Comparison of ENCODE assay signal across 2 cellular contexts in the genomic region with DNA sequence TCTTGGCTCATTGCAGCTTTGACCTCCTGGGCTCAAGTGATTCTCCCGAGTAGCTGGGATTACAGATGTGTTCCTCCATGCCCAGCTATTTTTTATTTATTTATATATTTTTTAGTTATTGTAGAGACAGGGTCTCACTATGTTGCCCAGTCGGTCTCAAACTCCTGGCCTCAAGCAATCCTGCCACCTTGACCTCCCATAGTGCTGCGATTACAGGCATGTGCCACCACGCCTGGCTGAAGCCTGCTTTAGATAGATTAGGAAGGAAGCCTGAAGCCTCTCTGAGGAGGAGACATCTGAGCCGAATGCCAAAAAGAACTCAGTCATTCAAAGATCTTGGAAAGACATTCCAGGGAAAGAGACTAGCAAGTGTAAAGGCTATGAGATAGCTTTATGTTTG.
TF ChIP-seq lines count a peak whose summit lies in the region.

No MANE protein-coding gene starts in this region.

TF ChIP-seq in SK-N-SH, 30 proteins besides CTCF, POLR2A, EP300 and RAD21:
- TF ChIP-seq, protein P1, sequence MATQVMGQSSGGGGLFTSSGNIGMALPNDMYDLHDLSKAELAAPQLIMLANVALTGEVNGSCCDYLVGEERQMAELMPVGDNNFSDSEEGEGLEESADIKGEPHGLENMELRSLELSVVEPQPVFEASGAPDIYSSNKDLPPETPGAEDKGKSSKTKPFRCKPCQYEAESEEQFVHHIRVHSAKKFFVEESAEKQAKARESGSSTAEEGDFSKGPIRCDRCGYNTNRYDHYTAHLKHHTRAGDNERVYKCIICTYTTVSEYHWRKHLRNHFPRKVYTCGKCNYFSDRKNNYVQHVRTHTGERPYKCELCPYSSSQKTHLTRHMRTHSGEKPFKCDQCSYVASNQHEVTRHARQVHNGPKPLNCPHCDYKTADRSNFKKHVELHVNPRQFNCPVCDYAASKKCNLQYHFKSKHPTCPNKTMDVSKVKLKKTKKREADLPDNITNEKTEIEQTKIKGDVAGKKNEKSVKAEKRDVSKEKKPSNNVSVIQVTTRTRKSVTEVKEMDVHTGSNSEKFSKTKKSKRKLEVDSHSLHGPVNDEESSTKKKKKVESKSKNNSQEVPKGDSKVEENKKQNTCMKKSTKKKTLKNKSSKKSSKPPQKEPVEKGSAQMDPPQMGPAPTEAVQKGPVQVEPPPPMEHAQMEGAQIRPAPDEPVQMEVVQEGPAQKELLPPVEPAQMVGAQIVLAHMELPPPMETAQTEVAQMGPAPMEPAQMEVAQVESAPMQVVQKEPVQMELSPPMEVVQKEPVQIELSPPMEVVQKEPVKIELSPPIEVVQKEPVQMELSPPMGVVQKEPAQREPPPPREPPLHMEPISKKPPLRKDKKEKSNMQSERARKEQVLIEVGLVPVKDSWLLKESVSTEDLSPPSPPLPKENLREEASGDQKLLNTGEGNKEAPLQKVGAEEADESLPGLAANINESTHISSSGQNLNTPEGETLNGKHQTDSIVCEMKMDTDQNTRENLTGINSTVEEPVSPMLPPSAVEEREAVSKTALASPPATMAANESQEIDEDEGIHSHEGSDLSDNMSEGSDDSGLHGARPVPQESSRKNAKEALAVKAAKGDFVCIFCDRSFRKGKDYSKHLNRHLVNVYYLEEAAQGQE (IDR thresholded peaks at IDR 0.05; ENCODE audit: low read depth, low read length): no peak
- TF ChIP-seq, protein P2, sequence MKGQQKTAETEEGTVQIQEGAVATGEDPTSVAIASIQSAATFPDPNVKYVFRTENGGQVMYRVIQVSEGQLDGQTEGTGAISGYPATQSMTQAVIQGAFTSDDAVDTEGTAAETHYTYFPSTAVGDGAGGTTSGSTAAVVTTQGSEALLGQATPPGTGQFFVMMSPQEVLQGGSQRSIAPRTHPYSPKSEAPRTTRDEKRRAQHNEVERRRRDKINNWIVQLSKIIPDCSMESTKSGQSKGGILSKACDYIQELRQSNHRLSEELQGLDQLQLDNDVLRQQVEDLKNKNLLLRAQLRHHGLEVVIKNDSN (IDR thresholded peaks at IDR 0.05; ENCODE audit: borderline replicate concordance, low read depth): no peak
- no peak for TF ChIP-seq POLR2AphosphoS5 (IDR thresholded peaks at IDR 0.05; ENCODE audit: low read depth, low read length)
- TF ChIP-seq TCF12 (IDR thresholded peaks at IDR 0.05): no peak
- TF ChIP-seq JUND (IDR thresholded peaks at IDR 0.05): no peak
- no peak for TF ChIP-seq GABPA (IDR thresholded peaks at IDR 0.05; ENCODE audit: low read depth)
- TF ChIP-seq FOSL2 (IDR thresholded peaks at IDR 0.05; ENCODE audit: borderline replicate concordance, low read depth): no peak
- no peak for TF ChIP-seq FOXM1 (IDR thresholded peaks at IDR 0.05; ENCODE audit: low read depth)
- TF ChIP-seq MEF2A (IDR thresholded peaks at IDR 0.05; ENCODE audit: borderline replicate concordance, low read depth): no peak
- no peak for TF ChIP-seq RXRA (IDR thresholded peaks at IDR 0.05; ENCODE audit: borderline replicate concordance, low read depth)
- TF ChIP-seq, protein P3, sequence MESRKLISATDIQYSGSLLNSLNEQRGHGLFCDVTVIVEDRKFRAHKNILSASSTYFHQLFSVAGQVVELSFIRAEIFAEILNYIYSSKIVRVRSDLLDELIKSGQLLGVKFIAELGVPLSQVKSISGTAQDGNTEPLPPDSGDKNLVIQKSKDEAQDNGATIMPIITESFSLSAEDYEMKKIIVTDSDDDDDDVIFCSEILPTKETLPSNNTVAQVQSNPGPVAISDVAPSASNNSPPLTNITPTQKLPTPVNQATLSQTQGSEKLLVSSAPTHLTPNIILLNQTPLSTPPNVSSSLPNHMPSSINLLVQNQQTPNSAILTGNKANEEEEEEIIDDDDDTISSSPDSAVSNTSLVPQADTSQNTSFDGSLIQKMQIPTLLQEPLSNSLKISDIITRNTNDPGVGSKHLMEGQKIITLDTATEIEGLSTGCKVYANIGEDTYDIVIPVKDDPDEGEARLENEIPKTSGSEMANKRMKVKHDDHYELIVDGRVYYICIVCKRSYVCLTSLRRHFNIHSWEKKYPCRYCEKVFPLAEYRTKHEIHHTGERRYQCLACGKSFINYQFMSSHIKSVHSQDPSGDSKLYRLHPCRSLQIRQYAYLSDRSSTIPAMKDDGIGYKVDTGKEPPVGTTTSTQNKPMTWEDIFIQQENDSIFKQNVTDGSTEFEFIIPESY (IDR thresholded peaks at IDR 0.05; ENCODE audit: borderline replicate concordance, low read depth): no peak
- TF ChIP-seq, protein P4, sequence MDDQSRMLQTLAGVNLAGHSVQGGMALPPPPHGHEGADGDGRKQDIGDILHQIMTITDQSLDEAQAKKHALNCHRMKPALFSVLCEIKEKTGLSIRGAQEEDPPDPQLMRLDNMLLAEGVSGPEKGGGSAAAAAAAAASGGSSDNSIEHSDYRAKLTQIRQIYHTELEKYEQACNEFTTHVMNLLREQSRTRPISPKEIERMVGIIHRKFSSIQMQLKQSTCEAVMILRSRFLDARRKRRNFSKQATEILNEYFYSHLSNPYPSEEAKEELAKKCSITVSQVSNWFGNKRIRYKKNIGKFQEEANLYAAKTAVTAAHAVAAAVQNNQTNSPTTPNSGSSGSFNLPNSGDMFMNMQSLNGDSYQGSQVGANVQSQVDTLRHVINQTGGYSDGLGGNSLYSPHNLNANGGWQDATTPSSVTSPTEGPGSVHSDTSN (IDR thresholded peaks at IDR 0.05): no peak

TF ChIP-seq in SK-N-SH treated with all-trans-retinoic acid at 6 μM for 48 hours, 23 proteins besides CTCF, POLR2A, EP300 and RAD21 (continued from another document):
- TF ChIP-seq ESRRG (CRISPR knock-in tag; IDR thresholded peaks at IDR 0.05): no peak
- TF ChIP-seq TOX (CRISPR knock-in tag; IDR thresholded peaks at IDR 0.05; ENCODE audit: borderline replicate concordance): no peak
- TF ChIP-seq ZNF8 (CRISPR knock-in tag; IDR thresholded peaks at IDR 0.05): no peak
- no peak for TF ChIP-seq PPARA (CRISPR knock-in tag; IDR thresholded peaks at IDR 0.05; ENCODE audit: borderline replicate concordance)
- no peak for TF ChIP-seq ZFP3 (CRISPR knock-in tag; IDR thresholded peaks at IDR 0.05)
- no peak for TF ChIP-seq ZNF565 (CRISPR knock-in tag; conservative IDR thresholded peaks at IDR 0.05; ENCODE audit: low read depth)
- TF ChIP-seq, protein P5, sequence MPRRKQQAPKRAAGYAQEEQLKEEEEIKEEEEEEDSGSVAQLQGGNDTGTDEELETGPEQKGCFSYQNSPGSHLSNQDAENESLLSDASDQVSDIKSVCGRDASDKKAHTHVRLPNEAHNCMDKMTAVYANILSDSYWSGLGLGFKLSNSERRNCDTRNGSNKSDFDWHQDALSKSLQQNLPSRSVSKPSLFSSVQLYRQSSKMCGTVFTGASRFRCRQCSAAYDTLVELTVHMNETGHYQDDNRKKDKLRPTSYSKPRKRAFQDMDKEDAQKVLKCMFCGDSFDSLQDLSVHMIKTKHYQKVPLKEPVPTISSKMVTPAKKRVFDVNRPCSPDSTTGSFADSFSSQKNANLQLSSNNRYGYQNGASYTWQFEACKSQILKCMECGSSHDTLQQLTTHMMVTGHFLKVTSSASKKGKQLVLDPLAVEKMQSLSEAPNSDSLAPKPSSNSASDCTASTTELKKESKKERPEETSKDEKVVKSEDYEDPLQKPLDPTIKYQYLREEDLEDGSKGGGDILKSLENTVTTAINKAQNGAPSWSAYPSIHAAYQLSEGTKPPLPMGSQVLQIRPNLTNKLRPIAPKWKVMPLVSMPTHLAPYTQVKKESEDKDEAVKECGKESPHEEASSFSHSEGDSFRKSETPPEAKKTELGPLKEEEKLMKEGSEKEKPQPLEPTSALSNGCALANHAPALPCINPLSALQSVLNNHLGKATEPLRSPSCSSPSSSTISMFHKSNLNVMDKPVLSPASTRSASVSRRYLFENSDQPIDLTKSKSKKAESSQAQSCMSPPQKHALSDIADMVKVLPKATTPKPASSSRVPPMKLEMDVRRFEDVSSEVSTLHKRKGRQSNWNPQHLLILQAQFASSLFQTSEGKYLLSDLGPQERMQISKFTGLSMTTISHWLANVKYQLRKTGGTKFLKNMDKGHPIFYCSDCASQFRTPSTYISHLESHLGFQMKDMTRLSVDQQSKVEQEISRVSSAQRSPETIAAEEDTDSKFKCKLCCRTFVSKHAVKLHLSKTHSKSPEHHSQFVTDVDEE (CRISPR knock-in tag; IDR thresholded peaks at IDR 0.05): no peak
